11 cellular contexts compared by ENCODE assay signal in genomic region chr19:28883241-28883693, GRCh38.
DNase-seq lines count a peak whose midpoint lies in the region; ATAC-seq and TF ChIP-seq lines count a peak whose summit lies in the region.
"Had no signal": no experiment of that assay in that cellular context is flagged by ENCODE, and none has a peak within 500 bp of the region (broad histone marks: within the 10 kb centered on the region; RNA-seq: fewer than 3 reads in every experiment).

No MANE protein-coding gene starts in this region.

- H3K27ac Mint-ChIP-seq in GM23338 = no peak overlapping the region; the same call in 1 of the 2 replicates
- H3K27ac Mint-ChIP-seq: activated naive CD8-positive, alpha-beta T cell treated with anti-CD3 and anti-CD28 coated beads for 36 hours had no signal

- H2AFZ ChIP-seq in GM23338 = peak overlapping the region; percentile 86

- H3K9me3 Mint-ChIP-seq in GM23338 = no peaks in the 10 kb centered on the region; the same call in 2 of the 3 replicates
- H3K9me3 Mint-ChIP-seq: activated naive CD8-positive, alpha-beta T cell treated with anti-CD3 and anti-CD28 coated beads for 36 hours had no signal

- H3K9ac ChIP-seq in skeletal muscle satellite cell (ENCODE audit: low read depth, low read length) = no peak overlapping the region

- H4K20me1 ChIP-seq in GM23338 (replicated peaks; ENCODE audit: insufficient read depth) = no peaks in the 10 kb centered on the region

- peak overlapping the region; percentile 3; the same call in 1 of the 3 replicates for H3K4me3 Mint-ChIP-seq in GM23338
- H3K4me3 Mint-ChIP-seq: activated naive CD8-positive, alpha-beta T cell treated with anti-CD3 and anti-CD28 coated beads for 36 hours had no signal

- H3K27ac ChIP-seq in GM23338 (ENCODE audit: low read depth) = peak overlapping the region; percentile 61
- H3K27ac ChIP-seq: ovary had no signal

- H3K4me1 ChIP-seq in GM23338 (ENCODE audit: insufficient read depth) (peaks cover 46% of the 10 kb centered on the region), skeletal muscle satellite cell (ENCODE audit: control insufficient read depth, insufficient read depth, low read length) (peaks cover 13% of the 10 kb centered on the region)

- H3K36me3 ChIP-seq in GM23338 (ENCODE audit: insufficient read depth) = no peaks in the 10 kb centered on the region
- H3K36me3 ChIP-seq in skeletal muscle satellite cell (ENCODE audit: insufficient read depth, low read length) = no peaks in the 10 kb centered on the region
- H3K36me3 ChIP-seq: ovary had no signal

- DNase-seq in GM23338 (ENCODE audit: low spot score) = peak; percentile 32
- peak; percentile 71 for DNase-seq in epidermal melanocyte (ENCODE audit: insufficient read length, low spot score)
- DNase-seq in kidney glomerular epithelial cell (lab: John Stamatoyannopoulos, UW) = peak; percentile 2
- no peak for DNase-seq in GM13977 (ENCODE audit: low spot score)
- DNase-seq in occipital lobe (lab: John Stamatoyannopoulos, UW) = no peak
- no peak for DNase-seq in activated CD8-positive, alpha-beta memory T cell treated with anti-CD3 and anti-CD28 coated beads for 24 hours
- DNase-seq: activated naive CD8-positive, alpha-beta T cell treated with anti-CD3 and anti-CD28 coated beads for 36 hours; NCI-H2107 had no signal

- H3K36me3 Mint-ChIP-seq in GM23338 (ENCODE audit: low read depth) = no peaks in the 10 kb centered on the region
- H3K36me3 Mint-ChIP-seq: activated naive CD8-positive, alpha-beta T cell treated with anti-CD3 and anti-CD28 coated beads for 36 hours had no signal

- H3K4me2 ChIP-seq in GM23338 = peak overlapping the region; percentile 71
- peak overlapping the region; percentile 47 for H3K4me2 ChIP-seq in skeletal muscle satellite cell (ENCODE audit: low read length)

- H3K27me3 ChIP-seq in GM23338 (ENCODE audit: insufficient read depth) = no peaks in the 10 kb centered on the region
- H3K27me3 ChIP-seq in skeletal muscle satellite cell (ENCODE audit: control insufficient read depth, insufficient read depth, low read length) = no peaks in the 10 kb centered on the region
- H3K27me3 ChIP-seq: ovary had no signal

- TF ChIP-seq CTCF in GM23338 (conservative IDR thresholded peaks at IDR 0.05; ENCODE audit: low read depth in 2 of 2) = no peak
- no peak for TF ChIP-seq CTCF in GM13977 (IDR thresholded peaks at IDR 0.05; ENCODE audit: extremely low read depth, insufficient read depth, missing control alignments)

- peaks cover 15% of the 10 kb centered on the region for H3K27me3 Mint-ChIP-seq in GM23338 (ENCODE audit: insufficient read depth, low read depth, poor library complexity)

- H3K9me2 ChIP-seq in GM23338 (ENCODE audit: insufficient read depth) = no peaks in the 10 kb centered on the region

- in situ Hi-C loops in GM13977 (cut with MboI; ENCODE audit: low pct_unique_long_range_greater_than_20kb, low sequenced_read_pairs, unreplicated experiment) = no loop called here

- no peaks in the 10 kb centered on the region for H3K9me3 ChIP-seq in skeletal muscle satellite cell (replicated peaks; ENCODE audit: low read length)
- H3K9me3 ChIP-seq: ovary had no signal

- 0 out of 2 replicates have a peak, but pooled peaks cover 15% of the 10 kb centered on the region for H3F3A ChIP-seq in GM23338 (replicated peaks; ENCODE audit: low read depth)

- H3K79me2 ChIP-seq in GM23338 (replicated peaks; ENCODE audit: insufficient read depth) = no peaks in the 10 kb centered on the region

- ATAC-seq in GM23338 = peak; percentile 19
- ATAC-seq in GM21717 (IDR thresholded peaks at IDR 0.05; ENCODE audit: unreplicated experiment) = no peak

- no peak overlapping the region for H3K4me3 ChIP-seq in GM23338
- H3K4me3 ChIP-seq in skeletal muscle satellite cell (ENCODE audit: low read length) = peak overlapping the region; percentile 44
- H3K4me3 ChIP-seq: ovary had no signal

- peaks cover 66% of the 10 kb centered on the region for H3K4me1 Mint-ChIP-seq in GM23338
- H3K4me1 Mint-ChIP-seq: activated naive CD8-positive, alpha-beta T cell treated with anti-CD3 and anti-CD28 coated beads for 36 hours had no signal

TF ChIP-seq in GM23338, 12 proteins besides CTCF, POLR2A, EP300 and RAD21:
- TF ChIP-seq CREB1 (CRISPR knock-in tag; IDR thresholded peaks at IDR 0.05; ENCODE audit: low read depth) (no peak), ZNF462 (CRISPR knock-in tag; IDR thresholded peaks at IDR 0.05) (no peak), EZH2 (IDR thresholded peaks at IDR 0.05; ENCODE audit: low read depth, unreplicated experiment) (no peak), STAT1 (IDR thresholded peaks at IDR 0.05; ENCODE audit: unreplicated experiment) (no peak)

Comparison
In these comparisons a context has a peak if more than half of its experiments do, and no peak if none do; other contexts are left out.
1. DNase-seq: peak in GM23338 (single experiment), epidermal melanocyte (single experiment) and kidney glomerular epithelial cell (single experiment); none in GM13977 (single experiment), occipital lobe (single experiment) and activated CD8-positive, alpha-beta memory T cell treated with anti-CD3 and anti-CD28 coated beads for 24 hours (single experiment).